ENCODE assay signal across 17 cellular contexts in the genomic region with DNA sequence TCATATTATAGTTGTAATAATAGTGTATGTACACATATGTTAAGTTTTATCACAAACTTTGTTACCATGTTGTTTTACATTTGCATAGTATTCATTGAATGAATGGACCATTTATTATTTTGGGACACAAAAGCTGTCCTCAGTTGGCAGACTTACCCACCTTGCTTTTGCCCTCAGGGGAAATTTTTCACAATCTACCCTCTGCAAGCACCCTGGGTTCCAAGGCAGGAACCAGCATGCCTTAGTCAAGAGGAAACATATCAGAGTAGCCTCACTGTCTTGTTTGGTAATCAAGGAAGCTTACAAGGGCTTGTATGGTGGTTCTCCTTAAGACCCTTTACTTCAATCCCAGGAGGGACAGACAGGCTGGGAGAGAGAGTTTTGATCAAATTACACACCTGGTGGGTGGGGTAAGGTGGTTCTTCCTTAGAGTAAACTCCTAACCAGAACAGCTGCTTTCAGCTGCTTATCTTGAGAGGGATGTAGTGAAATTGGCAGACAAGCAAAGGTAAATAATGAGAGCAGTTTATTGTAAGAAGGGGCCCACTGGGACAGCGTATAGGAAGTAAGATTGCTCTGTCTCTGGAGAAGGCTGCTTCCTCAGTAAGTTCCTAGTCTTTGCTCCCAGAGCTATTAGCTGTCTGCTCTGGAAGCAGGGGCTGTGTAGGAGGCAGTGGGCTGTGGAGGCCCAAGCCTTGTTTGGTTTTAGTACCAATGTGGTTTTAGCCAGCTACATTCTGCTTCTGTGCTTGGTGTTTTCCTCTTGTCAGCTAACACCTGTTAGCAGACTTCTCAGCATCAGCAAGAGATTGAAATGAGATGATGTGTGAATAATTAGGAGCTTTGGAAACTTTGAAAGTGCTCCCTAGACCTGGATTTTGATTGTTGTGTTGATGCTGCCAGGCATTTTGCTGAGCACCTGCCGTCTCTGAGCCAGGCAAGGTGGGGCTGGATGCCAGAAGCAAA. TPM values are rescaled to one million over a fixed set of nuclear protein-coding genes. Genes with fewer than 3 reads are reported as not detected.
DNase-seq lines count a peak whose midpoint lies in the region; ATAC-seq and TF ChIP-seq lines count a peak whose summit lies in the region.
"Had no signal": no experiment of that assay in that cellular context is flagged by ENCODE, and none has a peak within 500 bp of the region (broad histone marks: within the 10 kb centered on the region; RNA-seq: fewer than 3 reads in every experiment).

No MANE protein-coding gene starts in this region.

- no peak overlapping the region for H2AFZ ChIP-seq in osteoblast (ENCODE audit: low read length)

- H3K79me2 ChIP-seq in osteoblast (ENCODE audit: insufficient read depth, low read length): no peaks in the 10 kb centered on the region

- H3K27ac ChIP-seq in cardiac muscle cell (peak overlapping the region; percentile 25), RWPE2 (ENCODE audit: poor library complexity, severe bottlenecking) (peak overlapping the region; percentile 6), osteoblast (ENCODE audit: low read depth, low read length) (no peak overlapping the region)
- H3K27ac ChIP-seq: thoracic aorta had no signal

- peaks cover 15% of the 10 kb centered on the region for H4K20me1 ChIP-seq in osteoblast (ENCODE audit: insufficient read depth, low read length)

- H3K27me3 ChIP-seq in cardiac muscle cell (no peaks in the 10 kb centered on the region), RWPE2 (ENCODE audit: insufficient read depth, poor library complexity, severe bottlenecking) (no peaks in the 10 kb centered on the region), osteoblast (ENCODE audit: insufficient read depth, low read length) (no peaks in the 10 kb centered on the region)

- intact Hi-C loops in Right ventricle myocardium superior (cut with DNase I): no loop called here
- intact Hi-C loops in left colon (cut with DNase I, micrococcal nuclease): no loop called here

- H3K36me3 ChIP-seq in cardiac muscle cell (peaks cover 50% of the 10 kb centered on the region), RWPE2 (ENCODE audit: low read depth) (peaks cover 54% of the 10 kb centered on the region), osteoblast (ENCODE audit: insufficient read depth, low read length) (peaks cover 83% of the 10 kb centered on the region)

- H3K4me1 ChIP-seq in cardiac muscle cell (ENCODE audit: low read depth) (peaks cover 8% of the 10 kb centered on the region), RWPE2 (ENCODE audit: insufficient read depth, poor library complexity, severe bottlenecking) (peaks cover 19% of the 10 kb centered on the region), osteoblast (ENCODE audit: insufficient read depth, low read length) (peaks cover 4% of the 10 kb centered on the region)

- ATAC-seq in Right ventricle myocardium superior (ENCODE audit: poor library complexity) (no peak), RWPE2 (ENCODE audit: low read depth) (peak; percentile 56; the same call in 2 of the 3 replicates), left colon (peak; percentile 79), HG03045 (IDR thresholded peaks at IDR 0.05; ENCODE audit: unreplicated experiment) (no peak)
- ATAC-seq: HCT116 had no signal

- no peak overlapping the region for H3K4me3 ChIP-seq in cardiac muscle cell
- H3K4me3 ChIP-seq in RWPE2 (ENCODE audit: severe bottlenecking): no peak overlapping the region
- H3K4me3 ChIP-seq in osteoblast (ENCODE audit: insufficient read depth, low read length): no peak overlapping the region
- H3K4me3 ChIP-seq: thoracic aorta had no signal

- H3K9me3 ChIP-seq in cardiac muscle cell (ENCODE audit: low read depth): no peaks in the 10 kb centered on the region
- no peaks in the 10 kb centered on the region for H3K9me3 ChIP-seq in RWPE2 (ENCODE audit: severe bottlenecking)
- no peaks in the 10 kb centered on the region for H3K9me3 ChIP-seq in osteoblast (ENCODE audit: low read depth, low read length)
- H3K9me3 ChIP-seq: thoracic aorta had no signal

- TF ChIP-seq CTCF in cardiac muscle cell (IDR thresholded peaks at IDR 0.05; ENCODE audit: low read depth, low read length) (no peak), RWPE2 (IDR thresholded peaks at IDR 0.05; ENCODE audit: poor library complexity, severe bottlenecking) (no peak), osteoblast (IDR thresholded peaks at IDR 0.05; ENCODE audit: extremely low read depth, low read depth, low read length) (no peak)

- no peak for DNase-seq in cardiac muscle cell (ENCODE audit: low read depth in 1 of 2, low spot score in 1 of 2)
- no peak for DNase-seq in Right ventricle myocardium superior
- DNase-seq in RWPE2 (ENCODE audit: low spot score): no peak
- no peak for DNase-seq in left colon
- no peak for DNase-seq in mesenteric fat pad (ENCODE audit: low spot score)
- DNase-seq in osteoblast (ENCODE audit: insufficient read length, low spot score, missing footprints): no peak
- no peak for DNase-seq in NCI-H2081 (lab: John Stamatoyannopoulos, UW)
- DNase-seq: activated naive CD4-positive, alpha-beta T cell; dermis blood vessel endothelial cell; GDM1; naive B cell; retina had no signal

- no peak overlapping the region for H3K4me2 ChIP-seq in osteoblast (ENCODE audit: insufficient read depth, low read length)

RNA-seq across cellular contexts. Expression of a gene that starts 31.1 kb away (rescaled TPM):
- total RNA-seq in cardiac muscle cell (17.3 and 22.3 TPM in 2 replicates), Right ventricle myocardium superior (17.8 TPM), left colon (10 to 100 TPM; 75.0 to 75.6 TPM), mesenteric fat pad (26.1 TPM), osteoblast (17.7 and 18.8 TPM in 2 replicates)
- polyA plus RNA-seq in cardiac muscle cell: 9.4 and 15.9 TPM in 2 replicates

RNA-seq across cellular contexts. Expression of a gene that starts 42.2 kb away (rescaled TPM):
- total RNA-seq in cardiac muscle cell: not detected in 2 replicates
- not detected in 2 replicates for polyA plus RNA-seq in cardiac muscle cell
- total RNA-seq in Right ventricle myocardium superior: not detected
- under 1 TPM; 0.43 to 0.53 TPM for total RNA-seq in left colon
- total RNA-seq in mesenteric fat pad: 0.32 TPM
- total RNA-seq in osteoblast: under 0.01 TPM in 1 of 2 replicates, not detected in the other
- total RNA-seq: dermis blood vessel endothelial cell, fibroblast of lung, OCI-LY7, thoracic aorta had no signal

Comparison
In these comparisons a context has a peak if more than half of its experiments do, and no peak if none do; other contexts are left out.
1. ATAC-seq: peak in RWPE2 (single experiment) and left colon (single experiment); none in Right ventricle myocardium superior (single experiment) and HG03045 (single experiment).